In the genomic region with DNA sequence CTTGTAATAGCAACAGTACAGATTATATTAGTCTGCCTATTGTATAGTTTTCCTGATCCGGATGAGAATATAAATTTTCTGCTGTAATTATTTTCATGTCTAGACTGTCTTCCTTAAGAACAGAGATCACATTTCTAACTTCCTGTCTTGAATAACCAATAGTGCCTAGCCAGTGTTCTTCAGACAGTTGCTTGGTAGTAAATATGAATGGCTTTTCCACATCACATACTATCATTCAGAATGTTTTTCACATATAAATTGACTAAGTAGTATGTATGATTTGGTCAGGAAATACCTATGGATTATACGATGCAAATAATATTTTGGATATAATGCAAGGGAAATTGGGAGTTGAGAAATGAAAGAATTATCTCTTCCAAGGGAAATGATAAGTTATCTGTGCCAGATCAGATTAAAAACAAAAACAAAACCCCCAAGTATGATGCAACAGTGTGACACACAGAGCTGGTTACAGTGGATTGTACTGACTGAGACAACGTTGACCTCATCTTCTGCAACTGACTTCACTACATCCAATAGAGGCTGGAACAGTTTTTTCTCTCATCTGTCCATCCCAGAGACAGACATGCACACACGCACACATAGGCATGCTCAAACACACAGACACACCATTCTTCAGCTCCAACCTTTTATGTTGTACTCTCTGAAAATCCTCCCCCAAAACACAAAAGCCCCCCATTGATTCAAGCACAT, we compare ENCODE assay signal across 1 cellular context.
TF ChIP-seq lines count a peak whose summit lies in the region.

No MANE protein-coding gene starts in this region.

TF ChIP-seq in HEK293, 187 proteins besides CTCF, POLR2A, EP300 and RAD21 (continued from another document and continues in another):
- TF ChIP-seq, protein P1, sequence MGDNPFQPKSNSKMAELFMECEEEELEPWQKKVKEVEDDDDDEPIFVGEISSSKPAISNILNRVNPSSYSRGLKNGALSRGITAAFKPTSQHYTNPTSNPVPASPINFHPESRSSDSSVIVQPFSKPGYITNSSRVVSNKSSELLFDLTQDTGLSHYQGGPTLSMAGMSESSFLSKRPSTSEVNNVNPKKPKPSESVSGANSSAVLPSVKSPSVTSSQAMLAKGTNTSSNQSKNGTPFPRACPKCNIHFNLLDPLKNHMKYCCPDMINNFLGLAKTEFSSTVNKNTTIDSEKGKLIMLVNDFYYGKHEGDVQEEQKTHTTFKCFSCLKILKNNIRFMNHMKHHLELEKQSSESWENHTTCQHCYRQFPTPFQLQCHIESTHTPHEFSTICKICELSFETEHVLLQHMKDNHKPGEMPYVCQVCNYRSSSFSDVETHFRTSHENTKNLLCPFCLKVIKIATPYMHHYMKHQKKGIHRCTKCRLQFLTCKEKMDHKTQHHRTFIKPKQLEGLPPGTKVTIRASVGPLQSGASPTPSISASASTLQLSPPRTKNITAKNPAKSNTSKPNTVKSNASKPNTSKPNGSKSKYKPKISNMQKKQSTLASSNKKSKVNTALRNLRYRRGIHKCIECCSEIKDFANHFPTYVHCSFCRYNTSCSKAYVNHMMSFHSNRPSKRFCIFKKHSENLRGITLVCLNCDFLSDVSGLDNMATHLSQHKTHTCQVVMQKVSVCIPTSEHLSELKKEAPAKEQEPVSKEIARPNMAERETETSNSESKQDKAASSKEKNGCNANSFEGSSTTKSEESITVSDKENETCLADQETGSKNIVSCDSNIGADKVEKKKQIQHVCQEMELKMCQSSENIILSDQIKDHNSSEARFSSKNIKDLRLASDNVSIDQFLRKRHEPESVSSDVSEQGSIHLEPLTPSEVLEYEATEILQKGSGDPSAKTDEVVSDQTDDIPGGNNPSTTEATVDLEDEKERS (tag by site-specific recombination; IDR thresholded peaks at IDR 0.05), result no peak
- TF ChIP-seq HOXC10 (CRISPR knock-in tag; IDR thresholded peaks at IDR 0.05), result no peak
- 0 out of 2 replicates have a peak, but pooled peaks have one; percentile 47 for TF ChIP-seq TRIM28 (IDR thresholded peaks at IDR 0.05; ENCODE audit: borderline replicate concordance, low read length)
- TF ChIP-seq ZNF416 (tag by site-specific recombination; IDR thresholded peaks at IDR 0.05), result no peak
- TF ChIP-seq ZNF10 (tag by site-specific recombination; IDR thresholded peaks at IDR 0.05), result peak; percentile 38; the same call in 1 of the 2 replicates
- TF ChIP-seq ZNF660 (tag by site-specific recombination; IDR thresholded peaks at IDR 0.05), result peak; percentile 44; the same call in 1 of the 2 replicates
- TF ChIP-seq, protein P2, sequence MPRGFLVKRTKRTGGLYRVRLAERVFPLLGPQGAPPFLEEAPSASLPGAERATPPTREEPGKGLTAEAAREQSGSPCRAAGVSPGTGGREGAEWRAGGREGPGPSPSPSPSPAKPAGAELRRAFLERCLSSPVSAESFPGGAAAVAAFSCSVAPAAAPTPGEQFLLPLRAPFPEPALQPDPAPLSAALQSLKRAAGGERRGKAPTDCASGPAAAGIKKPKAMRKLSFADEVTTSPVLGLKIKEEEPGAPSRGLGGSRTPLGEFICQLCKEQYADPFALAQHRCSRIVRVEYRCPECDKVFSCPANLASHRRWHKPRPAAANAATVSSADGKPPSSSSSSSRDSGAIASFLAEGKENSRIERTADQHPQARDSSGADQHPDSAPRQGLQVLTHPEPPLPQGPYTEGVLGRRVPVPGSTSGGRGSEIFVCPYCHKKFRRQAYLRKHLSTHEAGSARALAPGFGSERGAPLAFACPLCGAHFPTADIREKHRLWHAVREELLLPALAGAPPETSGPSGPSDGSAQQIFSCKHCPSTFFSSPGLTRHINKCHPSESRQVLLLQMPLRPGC (tag by site-specific recombination; IDR thresholded peaks at IDR 0.05), result peak; percentile 56; the same call in 1 of the 2 replicates
- no peak for TF ChIP-seq ZBTB48 (tag by site-specific recombination; IDR thresholded peaks at IDR 0.05)
- TF ChIP-seq, protein P3, sequence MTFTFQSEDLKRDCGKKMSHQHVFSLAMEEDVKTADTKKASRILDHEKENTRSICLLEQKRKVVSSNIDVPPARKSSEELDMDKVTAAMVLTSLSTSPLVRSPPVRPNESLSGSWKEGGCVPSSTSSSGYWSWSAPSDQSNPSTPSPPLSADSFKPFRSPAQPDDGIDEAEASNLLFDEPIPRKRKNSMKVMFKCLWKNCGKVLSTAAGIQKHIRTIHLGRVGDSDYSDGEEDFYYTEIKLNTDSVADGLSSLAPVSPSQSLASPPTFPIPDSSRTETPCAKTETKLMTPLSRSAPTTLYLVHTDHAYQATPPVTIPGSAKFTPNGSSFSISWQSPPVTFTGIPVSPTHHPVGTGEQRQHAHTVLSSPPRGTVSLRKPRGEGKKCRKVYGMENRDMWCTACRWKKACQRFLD (tag by site-specific recombination; IDR thresholded peaks at IDR 0.05), result no peak
- TF ChIP-seq, protein P4, sequence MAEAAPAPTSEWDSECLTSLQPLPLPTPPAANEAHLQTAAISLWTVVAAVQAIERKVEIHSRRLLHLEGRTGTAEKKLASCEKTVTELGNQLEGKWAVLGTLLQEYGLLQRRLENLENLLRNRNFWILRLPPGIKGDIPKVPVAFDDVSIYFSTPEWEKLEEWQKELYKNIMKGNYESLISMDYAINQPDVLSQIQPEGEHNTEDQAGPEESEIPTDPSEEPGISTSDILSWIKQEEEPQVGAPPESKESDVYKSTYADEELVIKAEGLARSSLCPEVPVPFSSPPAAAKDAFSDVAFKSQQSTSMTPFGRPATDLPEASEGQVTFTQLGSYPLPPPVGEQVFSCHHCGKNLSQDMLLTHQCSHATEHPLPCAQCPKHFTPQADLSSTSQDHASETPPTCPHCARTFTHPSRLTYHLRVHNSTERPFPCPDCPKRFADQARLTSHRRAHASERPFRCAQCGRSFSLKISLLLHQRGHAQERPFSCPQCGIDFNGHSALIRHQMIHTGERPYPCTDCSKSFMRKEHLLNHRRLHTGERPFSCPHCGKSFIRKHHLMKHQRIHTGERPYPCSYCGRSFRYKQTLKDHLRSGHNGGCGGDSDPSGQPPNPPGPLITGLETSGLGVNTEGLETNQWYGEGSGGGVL (tag by site-specific recombination; IDR thresholded peaks at IDR 0.05), result peak; percentile 69
- TF ChIP-seq ZNF629 (tag by site-specific recombination; IDR thresholded peaks at IDR 0.05), result peak; percentile 91
- peak; percentile 97 for TF ChIP-seq ZEB2 (tag by site-specific recombination; IDR thresholded peaks at IDR 0.05)
- no peak for TF ChIP-seq ZFHX2 (tag by site-specific recombination; conservative IDR thresholded peaks at IDR 0.05)
- TF ChIP-seq ZFP69B (tag by site-specific recombination; IDR thresholded peaks at IDR 0.05), result peak; percentile 65
- no peak for TF ChIP-seq ZNF623 (tag by site-specific recombination; IDR thresholded peaks at IDR 0.05)
- TF ChIP-seq SP2 (tag by site-specific recombination; IDR thresholded peaks at IDR 0.05), result no peak
- TF ChIP-seq, protein P5, sequence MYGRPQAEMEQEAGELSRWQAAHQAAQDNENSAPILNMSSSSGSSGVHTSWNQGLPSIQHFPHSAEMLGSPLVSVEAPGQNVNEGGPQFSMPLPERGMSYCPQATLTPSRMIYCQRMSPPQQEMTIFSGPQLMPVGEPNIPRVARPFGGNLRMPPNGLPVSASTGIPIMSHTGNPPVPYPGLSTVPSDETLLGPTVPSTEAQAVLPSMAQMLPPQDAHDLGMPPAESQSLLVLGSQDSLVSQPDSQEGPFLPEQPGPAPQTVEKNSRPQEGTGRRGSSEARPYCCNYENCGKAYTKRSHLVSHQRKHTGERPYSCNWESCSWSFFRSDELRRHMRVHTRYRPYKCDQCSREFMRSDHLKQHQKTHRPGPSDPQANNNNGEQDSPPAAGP (tag by site-specific recombination; IDR thresholded peaks at IDR 0.05), result no peak
- TF ChIP-seq, protein P6, sequence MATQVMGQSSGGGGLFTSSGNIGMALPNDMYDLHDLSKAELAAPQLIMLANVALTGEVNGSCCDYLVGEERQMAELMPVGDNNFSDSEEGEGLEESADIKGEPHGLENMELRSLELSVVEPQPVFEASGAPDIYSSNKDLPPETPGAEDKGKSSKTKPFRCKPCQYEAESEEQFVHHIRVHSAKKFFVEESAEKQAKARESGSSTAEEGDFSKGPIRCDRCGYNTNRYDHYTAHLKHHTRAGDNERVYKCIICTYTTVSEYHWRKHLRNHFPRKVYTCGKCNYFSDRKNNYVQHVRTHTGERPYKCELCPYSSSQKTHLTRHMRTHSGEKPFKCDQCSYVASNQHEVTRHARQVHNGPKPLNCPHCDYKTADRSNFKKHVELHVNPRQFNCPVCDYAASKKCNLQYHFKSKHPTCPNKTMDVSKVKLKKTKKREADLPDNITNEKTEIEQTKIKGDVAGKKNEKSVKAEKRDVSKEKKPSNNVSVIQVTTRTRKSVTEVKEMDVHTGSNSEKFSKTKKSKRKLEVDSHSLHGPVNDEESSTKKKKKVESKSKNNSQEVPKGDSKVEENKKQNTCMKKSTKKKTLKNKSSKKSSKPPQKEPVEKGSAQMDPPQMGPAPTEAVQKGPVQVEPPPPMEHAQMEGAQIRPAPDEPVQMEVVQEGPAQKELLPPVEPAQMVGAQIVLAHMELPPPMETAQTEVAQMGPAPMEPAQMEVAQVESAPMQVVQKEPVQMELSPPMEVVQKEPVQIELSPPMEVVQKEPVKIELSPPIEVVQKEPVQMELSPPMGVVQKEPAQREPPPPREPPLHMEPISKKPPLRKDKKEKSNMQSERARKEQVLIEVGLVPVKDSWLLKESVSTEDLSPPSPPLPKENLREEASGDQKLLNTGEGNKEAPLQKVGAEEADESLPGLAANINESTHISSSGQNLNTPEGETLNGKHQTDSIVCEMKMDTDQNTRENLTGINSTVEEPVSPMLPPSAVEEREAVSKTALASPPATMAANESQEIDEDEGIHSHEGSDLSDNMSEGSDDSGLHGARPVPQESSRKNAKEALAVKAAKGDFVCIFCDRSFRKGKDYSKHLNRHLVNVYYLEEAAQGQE (tag by site-specific recombination; IDR thresholded peaks at IDR 0.05), result no peak
- TF ChIP-seq ZNF324 (tag by site-specific recombination; IDR thresholded peaks at IDR 0.05), result peak; percentile 79; the same call in 1 of the 2 replicates
- no peak for TF ChIP-seq ZNF830 (tag by site-specific recombination; IDR thresholded peaks at IDR 0.05; ENCODE audit: low read depth)
- TF ChIP-seq, protein P7, sequence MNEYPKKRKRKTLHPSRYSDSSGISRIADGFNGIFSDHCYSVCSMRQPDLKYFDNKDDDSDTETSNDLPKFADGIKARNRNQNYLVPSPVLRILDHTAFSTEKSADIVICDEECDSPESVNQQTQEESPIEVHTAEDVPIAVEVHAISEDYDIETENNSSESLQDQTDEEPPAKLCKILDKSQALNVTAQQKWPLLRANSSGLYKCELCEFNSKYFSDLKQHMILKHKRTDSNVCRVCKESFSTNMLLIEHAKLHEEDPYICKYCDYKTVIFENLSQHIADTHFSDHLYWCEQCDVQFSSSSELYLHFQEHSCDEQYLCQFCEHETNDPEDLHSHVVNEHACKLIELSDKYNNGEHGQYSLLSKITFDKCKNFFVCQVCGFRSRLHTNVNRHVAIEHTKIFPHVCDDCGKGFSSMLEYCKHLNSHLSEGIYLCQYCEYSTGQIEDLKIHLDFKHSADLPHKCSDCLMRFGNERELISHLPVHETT (tag by site-specific recombination; IDR thresholded peaks at IDR 0.05), result 0 out of 2 replicates have a peak, but pooled peaks have one; percentile 55
- TF ChIP-seq ZNF473 (tag by site-specific recombination; IDR thresholded peaks at IDR 0.05), result no peak
- peak; percentile 90 for TF ChIP-seq ZBTB17 (tag by site-specific recombination; IDR thresholded peaks at IDR 0.05)
- TF ChIP-seq, protein P8, sequence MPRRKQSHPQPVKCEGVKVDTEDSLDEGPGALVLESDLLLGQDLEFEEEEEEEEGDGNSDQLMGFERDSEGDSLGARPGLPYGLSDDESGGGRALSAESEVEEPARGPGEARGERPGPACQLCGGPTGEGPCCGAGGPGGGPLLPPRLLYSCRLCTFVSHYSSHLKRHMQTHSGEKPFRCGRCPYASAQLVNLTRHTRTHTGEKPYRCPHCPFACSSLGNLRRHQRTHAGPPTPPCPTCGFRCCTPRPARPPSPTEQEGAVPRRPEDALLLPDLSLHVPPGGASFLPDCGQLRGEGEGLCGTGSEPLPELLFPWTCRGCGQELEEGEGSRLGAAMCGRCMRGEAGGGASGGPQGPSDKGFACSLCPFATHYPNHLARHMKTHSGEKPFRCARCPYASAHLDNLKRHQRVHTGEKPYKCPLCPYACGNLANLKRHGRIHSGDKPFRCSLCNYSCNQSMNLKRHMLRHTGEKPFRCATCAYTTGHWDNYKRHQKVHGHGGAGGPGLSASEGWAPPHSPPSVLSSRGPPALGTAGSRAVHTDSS (tag by site-specific recombination; IDR thresholded peaks at IDR 0.05), result no peak
- TF ChIP-seq ZNF560 (tag by site-specific recombination; IDR thresholded peaks at IDR 0.05; ENCODE audit: borderline replicate concordance), result no peak
- peak; percentile 81 for TF ChIP-seq ZBTB21 (tag by site-specific recombination; IDR thresholded peaks at IDR 0.05)
- peak; percentile 91 for TF ChIP-seq SP7 (tag by site-specific recombination; IDR thresholded peaks at IDR 0.05)
- peak; percentile 48; the same call in 1 of the 2 replicates for TF ChIP-seq FEZF1 (tag by site-specific recombination; IDR thresholded peaks at IDR 0.05)
- TF ChIP-seq, protein P9, sequence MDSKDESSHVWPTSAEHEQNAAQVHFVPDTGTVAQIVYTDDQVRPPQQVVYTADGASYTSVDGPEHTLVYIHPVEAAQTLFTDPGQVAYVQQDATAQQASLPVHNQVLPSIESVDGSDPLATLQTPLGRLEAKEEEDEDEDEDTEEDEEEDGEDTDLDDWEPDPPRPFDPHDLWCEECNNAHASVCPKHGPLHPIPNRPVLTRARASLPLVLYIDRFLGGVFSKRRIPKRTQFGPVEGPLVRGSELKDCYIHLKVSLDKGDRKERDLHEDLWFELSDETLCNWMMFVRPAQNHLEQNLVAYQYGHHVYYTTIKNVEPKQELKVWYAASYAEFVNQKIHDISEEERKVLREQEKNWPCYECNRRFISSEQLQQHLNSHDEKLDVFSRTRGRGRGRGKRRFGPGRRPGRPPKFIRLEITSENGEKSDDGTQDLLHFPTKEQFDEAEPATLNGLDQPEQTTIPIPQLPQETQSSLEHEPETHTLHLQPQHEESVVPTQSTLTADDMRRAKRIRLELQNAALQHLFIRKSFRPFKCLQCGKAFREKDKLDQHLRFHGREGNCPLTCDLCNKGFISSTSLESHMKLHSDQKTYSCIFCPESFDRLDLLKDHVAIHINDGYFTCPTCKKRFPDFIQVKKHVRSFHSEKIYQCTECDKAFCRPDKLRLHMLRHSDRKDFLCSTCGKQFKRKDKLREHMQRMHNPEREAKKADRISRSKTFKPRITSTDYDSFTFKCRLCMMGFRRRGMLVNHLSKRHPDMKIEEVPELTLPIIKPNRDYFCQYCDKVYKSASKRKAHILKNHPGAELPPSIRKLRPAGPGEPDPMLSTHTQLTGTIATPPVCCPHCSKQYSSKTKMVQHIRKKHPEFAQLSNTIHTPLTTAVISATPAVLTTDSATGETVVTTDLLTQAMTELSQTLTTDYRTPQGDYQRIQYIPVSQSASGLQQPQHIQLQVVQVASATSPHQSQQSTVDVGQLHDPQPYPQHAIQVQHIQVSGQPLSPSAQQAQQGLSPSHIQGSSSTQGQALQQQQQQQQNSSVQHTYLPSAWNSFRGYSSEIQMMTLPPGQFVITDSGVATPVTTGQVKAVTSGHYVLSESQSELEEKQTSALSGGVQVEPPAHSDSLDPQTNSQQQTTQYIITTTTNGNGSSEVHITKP (tag by site-specific recombination; IDR thresholded peaks at IDR 0.05), result peak; percentile 24; the same call in 1 of the 2 replicates
- no peak for TF ChIP-seq ZNF654 (tag by site-specific recombination; IDR thresholded peaks at IDR 0.05; ENCODE audit: low read depth)
- TF ChIP-seq SCRT2 (tag by site-specific recombination; IDR thresholded peaks at IDR 0.05), result peak; percentile 40
- TF ChIP-seq, protein P10, sequence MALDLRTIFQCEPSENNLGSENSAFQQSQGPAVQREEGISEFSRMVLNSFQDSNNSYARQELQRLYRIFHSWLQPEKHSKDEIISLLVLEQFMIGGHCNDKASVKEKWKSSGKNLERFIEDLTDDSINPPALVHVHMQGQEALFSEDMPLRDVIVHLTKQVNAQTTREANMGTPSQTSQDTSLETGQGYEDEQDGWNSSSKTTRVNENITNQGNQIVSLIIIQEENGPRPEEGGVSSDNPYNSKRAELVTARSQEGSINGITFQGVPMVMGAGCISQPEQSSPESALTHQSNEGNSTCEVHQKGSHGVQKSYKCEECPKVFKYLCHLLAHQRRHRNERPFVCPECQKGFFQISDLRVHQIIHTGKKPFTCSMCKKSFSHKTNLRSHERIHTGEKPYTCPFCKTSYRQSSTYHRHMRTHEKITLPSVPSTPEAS (tag by site-specific recombination; IDR thresholded peaks at IDR 0.05), result peak; percentile 75
